16 cellular contexts compared by ENCODE assay signal in genomic region chr1:227889047-227889862, GRCh38. TPM values are rescaled to one million over a fixed set of nuclear protein-coding genes. Genes with fewer than 3 reads are reported as not detected.
DNase-seq lines count a peak whose midpoint lies in the region; ATAC-seq, FAIRE-seq and TF ChIP-seq lines count a peak whose summit lies in the region.
"Had no signal": no experiment of that assay in that cellular context is flagged by ENCODE, and none has a peak within 500 bp of the region (broad histone marks: within the 10 kb centered on the region; RNA-seq: fewer than 3 reads in every experiment).

No MANE protein-coding gene starts in this region.

- H3K9me3 ChIP-seq in right lobe of liver (no peaks in the 10 kb centered on the region), HepG2 (ENCODE audit: low read length) (no peaks in the 10 kb centered on the region), lower lobe of right lung (no peaks in the 10 kb centered on the region), upper lobe of right lung (no peaks in the 10 kb centered on the region)
- H3K9me3 ChIP-seq: ascending aorta had no signal

- TF ChIP-seq POLR2A in right lobe of liver (IDR thresholded peaks at IDR 0.05) (no peak), HepG2 (IDR thresholded peaks at IDR 0.05; ENCODE audit: insufficient read depth in 1 of 2, low read depth in 2 of 2, low read length in 2 of 2) (no peak)

- no peak for FAIRE-seq in HepG2 (lab: Jason Lieb, UNC)

- H3K27ac Mint-ChIP-seq in activated naive CD8-positive, alpha-beta T cell treated with anti-CD3 and anti-CD28 coated beads for 36 hours: peak overlapping the region; percentile 12

- H3K79me2 ChIP-seq in HepG2 (ENCODE audit: insufficient read depth, low read length): no peaks in the 10 kb centered on the region

- DNase-seq in right lobe of liver (peak in 2 of 3 donors; percentile 14 to 31), HepG2 (ENCODE audit: low spot score) (no peak), lower lobe of right lung (peak; percentile 41), upper lobe of right lung (peak; percentile 54), NCI-H526 treated with DMSO at 0.1 percent for 48 hours (lab: John Stamatoyannopoulos, UW) (no peak), superior temporal gyrus (ENCODE audit: extremely low spot score) (no peak)
- no peak for DNase-seq in activated naive CD8-positive, alpha-beta T cell treated with anti-CD3 and anti-CD28 coated beads for 36 hours
- DNase-seq: effector CD8-positive, alpha-beta T cell; GDM1; NCI-H2107; occipital lobe; PC-3; stimulated activated naive CD4-positive, alpha-beta T cell; T-helper 9 cell had no signal

- H4K20me1 ChIP-seq in HepG2 (ENCODE audit: insufficient read depth, low read length): no peaks in the 10 kb centered on the region

- POLR2A ChIA-PET in HepG2 (lab: Yijun Ruan, JAX): no interaction called here

- ATAC-seq in right lobe of liver: no peak
- ATAC-seq in HepG2: no peak
- ATAC-seq in lower lobe of right lung: no peak
- no peak for ATAC-seq in upper lobe of right lung
- ATAC-seq in HG03342 (IDR thresholded peaks at IDR 0.05; ENCODE audit: unreplicated experiment): no peak
- ATAC-seq: PC-3 had no signal

- H3K36me3 ChIP-seq in right lobe of liver (no peaks in the 10 kb centered on the region), HepG2 (replicated peaks in 1 of 2; ENCODE audit: control insufficient read depth in 1 of 2, insufficient read depth in 2 of 2, low read length in 2 of 2) (no peaks in the 10 kb centered on the region), lower lobe of right lung (no peaks in the 10 kb centered on the region), upper lobe of right lung (no peaks in the 10 kb centered on the region)
- H3K36me3 ChIP-seq: ascending aorta had no signal

- H3K4me1 ChIP-seq in right lobe of liver (no peaks in the 10 kb centered on the region), HepG2 (ENCODE audit: insufficient read depth, low read length) (no peaks in the 10 kb centered on the region), lower lobe of right lung (peaks cover 25% of the 10 kb centered on the region), upper lobe of right lung (peaks cover 20% of the 10 kb centered on the region)

- no TSS peak for BruUV-seq in HepG2 (replicated peaks; lab: Mats Ljungman, UMichigan)

- CTCF ChIA-PET in HepG2 (lab: Yijun Ruan, JAX; ENCODE audit: low intra/inter-chr PET ratio, low total read pairs): no interaction called here

- in situ Hi-C loops in HepG2 (cut with HindIII; ENCODE audit: extremely low pct_ligation_motif_present, low pct_unique_long_range_greater_than_20kb): no loop called here

- no peak overlapping the region for H3K4me3 Mint-ChIP-seq in activated naive CD8-positive, alpha-beta T cell treated with anti-CD3 and anti-CD28 coated beads for 36 hours

- no peaks in the 10 kb centered on the region for H3K27me3 Mint-ChIP-seq in activated naive CD8-positive, alpha-beta T cell treated with anti-CD3 and anti-CD28 coated beads for 36 hours

- H3K27me3 ChIP-seq in right lobe of liver: no peaks in the 10 kb centered on the region
- peaks cover 7 to 36% of the 10 kb centered on the region in 2 experiments for H3K27me3 ChIP-seq in HepG2 (ENCODE audit: control insufficient read depth in 1 of 2, insufficient read depth in 2 of 2, low read length in 2 of 2)
- peaks cover 3% of the 10 kb centered on the region for H3K27me3 ChIP-seq in lower lobe of right lung (ENCODE audit: low read depth)
- no peaks in the 10 kb centered on the region for H3K27me3 ChIP-seq in upper lobe of right lung

- no peak overlapping the region for H3K4me3 ChIP-seq in right lobe of liver
- H3K4me3 ChIP-seq in HepG2 (replicated peaks in 1 of 3; ENCODE audit: insufficient read depth in 1 of 3, low read depth in 2 of 3, low read length in 3 of 3): no peak overlapping the region
- H3K4me3 ChIP-seq in lower lobe of right lung: no peak overlapping the region
- H3K4me3 ChIP-seq in upper lobe of right lung: no peak overlapping the region
- H3K4me3 ChIP-seq: ascending aorta had no signal

- H3K4me1 Mint-ChIP-seq in activated naive CD8-positive, alpha-beta T cell treated with anti-CD3 and anti-CD28 coated beads for 36 hours: peaks cover 9% of the 10 kb centered on the region

- no peak overlapping the region for H3K9ac ChIP-seq in HepG2 (ENCODE audit: insufficient read depth, low read depth, low read length)

- intact Hi-C loops in right lobe of liver (cut with DNase I): no loop called here
- intact Hi-C loops in HepG2 (cut with micrococcal nuclease; ENCODE audit: unreplicated experiment): no loop called here
- intact Hi-C loops in lower lobe of right lung (cut with DNase I): no loop called here
- intact Hi-C loops in upper lobe of right lung (cut with DNase I): no loop called here

- no peaks in the 10 kb centered on the region for H3K36me3 Mint-ChIP-seq in activated naive CD8-positive, alpha-beta T cell treated with anti-CD3 and anti-CD28 coated beads for 36 hours

- no peak overlapping the region for H3K27ac ChIP-seq in right lobe of liver
- H3K27ac ChIP-seq in HepG2 (ENCODE audit: extremely low read length, insufficient read depth, low read length): no peak overlapping the region
- H3K27ac ChIP-seq in lower lobe of right lung: no peak overlapping the region
- H3K27ac ChIP-seq in upper lobe of right lung: no peak overlapping the region
- H3K27ac ChIP-seq: ascending aorta had no signal

- TF ChIP-seq RAD21 in HepG2 (CRISPR knock-in tag; IDR thresholded peaks at IDR 0.05): no peak

- H3K9me3 Mint-ChIP-seq in activated naive CD8-positive, alpha-beta T cell treated with anti-CD3 and anti-CD28 coated beads for 36 hours: no peaks in the 10 kb centered on the region

- TF ChIP-seq CTCF in right lobe of liver (IDR thresholded peaks at IDR 0.05): no peak
- TF ChIP-seq CTCF in HepG2 (CRISPR knock-in tag; IDR thresholded peaks at IDR 0.05): no peak
- no peak for TF ChIP-seq CTCF in lower lobe of right lung (IDR thresholded peaks at IDR 0.05)
- no peak for TF ChIP-seq CTCF in upper lobe of right lung (IDR thresholded peaks at IDR 0.05)

- no peak overlapping the region for H2AFZ ChIP-seq in HepG2 (ENCODE audit: low read length)

- H3K4me2 ChIP-seq in HepG2 (ENCODE audit: low read depth, low read length): no peak overlapping the region

- WGBS in right lobe of liver (ENCODE audit: insufficient coverage, low coverage, low lambda C conversion rate, missing lambda C conversion rate): 26% methylated on average over 2 of the region's 14 CpGs
- 14% methylated on average over 8 of the region's 14 CpGs for WGBS in HepG2 (ENCODE audit: low lambda C conversion rate)

- no peak for TF ChIP-seq EP300 in HepG2 (IDR thresholded peaks at IDR 0.05; ENCODE audit: low read depth in 2 of 2, low read length in 2 of 2)
- no peak for TF ChIP-seq EP300 in HepG2 (CRISPR knock-in tag; IDR thresholded peaks at IDR 0.05; ENCODE audit: borderline replicate concordance)

TF ChIP-seq in HepG2, 621 proteins besides CTCF, POLR2A, EP300 and RAD21:
- TF ChIP-seq ZFP36L2 (CRISPR knock-in tag; IDR thresholded peaks at IDR 0.05): no peak
- no peak for TF ChIP-seq THAP11 (CRISPR knock-in tag; IDR thresholded peaks at IDR 0.05)
- TF ChIP-seq ZNF430 (CRISPR knock-in tag; IDR thresholded peaks at IDR 0.05): no peak

RNA-seq across cellular contexts. Expression of gene WNT9A, which starts 58.5 kb away (rescaled TPM):
- under 1 TPM in 5 of 6 experiments, not detected in 1; 0.09 to 0.19 (median 0.10) TPM for total RNA-seq in right lobe of liver
- 0.04 TPM in 2 replicates for total RNA-seq in HepG2 (2016; rRNA removed; fragmentation: Illumina TruSeq; extraction: Trizol)
- total RNA-seq in HepG2 (2016; cell fraction: cytosol; rRNA removed; fragmentation: Illumina TruSeq; extraction: Trizol; ENCODE audit: low read depth): not detected in 2 replicates
- 0.04 TPM in 1 of 2 replicates, not detected in the other for total RNA-seq in HepG2 (2016; cell fraction: insoluble cytoplasmic fraction; rRNA removed; fragmentation: Illumina TruSeq; extraction: Trizol)
- total RNA-seq in HepG2 (2016; cell fraction: membrane; rRNA removed; fragmentation: Illumina TruSeq; extraction: Trizol): not detected in 2 replicates
- not detected in 2 replicates for total RNA-seq in HepG2 (2016; cell fraction: nucleus; rRNA removed; fragmentation: Illumina TruSeq; extraction: Trizol)
- polyA plus RNA-seq in HepG2 (2011; rRNA removed): not detected in 2 replicates
- 0.04 TPM in 1 of 2 replicates, not detected in the other for polyA plus RNA-seq in HepG2 (2011; cell fraction: cytosol; rRNA removed)
- 0.06 and 0.07 TPM in 2 replicates for polyA plus RNA-seq in HepG2 (2011; cell fraction: nucleus; rRNA removed)
- polyA plus RNA-seq in HepG2 (2012): 0.04 TPM in 1 of 2 replicates, not detected in the other
- not detected in 2 replicates for polyA plus RNA-seq in HepG2 (2016; cell fraction: cytosol; fragmentation: Illumina TruSeq; extraction: Trizol; ENCODE audit: low read depth)
- not detected in 2 replicates for polyA plus RNA-seq in HepG2 (2016; cell fraction: insoluble cytoplasmic fraction; fragmentation: Illumina TruSeq; extraction: Trizol; ENCODE audit: low read depth)
- not detected in 2 replicates for polyA plus RNA-seq in HepG2 (2016; cell fraction: membrane; fragmentation: Illumina TruSeq; extraction: Trizol; ENCODE audit: low read depth)
- not detected in 2 replicates for polyA plus RNA-seq in HepG2 (2016; cell fraction: nucleus; fragmentation: Illumina TruSeq; extraction: Trizol; ENCODE audit: insufficient read depth, low read depth)
- 0.04 and 2.6 TPM in 2 replicates for polyA minus RNA-seq in HepG2 (2011; rRNA and poly(A)+ RNA removed; ENCODE audit: low replicate concordance)
- polyA minus RNA-seq in HepG2 (2011; cell fraction: cytosol; rRNA and poly(A)+ RNA removed): not detected in 2 replicates
- not detected in 2 replicates for polyA minus RNA-seq in HepG2 (2011; cell fraction: nucleus; rRNA and poly(A)+ RNA removed)
- total RNA-seq in activated naive CD8-positive, alpha-beta T cell treated with anti-CD3 and anti-CD28 coated beads for 36 hours: not detected
- 7.0 TPM for total RNA-seq in lower lobe of right lung
- total RNA-seq in upper lobe of right lung: 10.2 TPM

Comparison
In these comparisons a context has a peak if more than half of its experiments do, and no peak if none do; other contexts are left out.
1. DNase-seq: peak in right lobe of liver (2 of 3), lower lobe of right lung (single experiment) and upper lobe of right lung (single experiment); none in HepG2 (single experiment), activated naive CD8-positive, alpha-beta T cell treated with anti-CD3 and anti-CD28 coated beads for 36 hours (single experiment), NCI-H526 treated with DMSO at 0.1 percent for 48 hours (single experiment) and superior temporal gyrus (single experiment).